12 cellular contexts compared by ENCODE assay signal in genomic region chr18:30376515-30376914, GRCh38.
A peak's percentile ranks its signal among the peaks of the same experiment; 100 is the strongest.
DNase-seq lines count a peak whose midpoint lies in the region; ATAC-seq and TF ChIP-seq lines count a peak whose summit lies in the region.
"Had no signal": no experiment of that assay in that cellular context is flagged by ENCODE, and none has a peak within 500 bp of the region (broad histone marks: within the 10 kb centered on the region; RNA-seq: fewer than 3 reads in every experiment).

No MANE protein-coding gene starts in this region.

- no peaks in the 10 kb centered on the region for H3K36me3 ChIP-seq in HAP-1 (replicated peaks)
- H3K36me3 ChIP-seq in NT2/D1 (ENCODE audit: insufficient read depth, insufficient read length, low read length) = no peaks in the 10 kb centered on the region
- no peaks in the 10 kb centered on the region for H3K36me3 ChIP-seq in MG63
- H3K36me3 ChIP-seq: BLaER1 treated with 17β-estradiol and CSF1 and Interleukin-3, amounts not matched to agents 10 nM and 100 nM had no signal

- H3K9ac ChIP-seq in NT2/D1 (ENCODE audit: insufficient read length, low read depth) = no peak overlapping the region
- H3K9ac ChIP-seq: BLaER1 treated with 17β-estradiol and CSF1 and Interleukin-3, amounts not matched to agents 10 nM and 100 nM had no signal

- DNase-seq in COR-L47 (lab: John Stamatoyannopoulos, UW) (peak; percentile 45), HAP-1 (ENCODE audit: low spot score in 2 of 2) (peak; percentile 29 to 61), NT2/D1 (ENCODE audit: low read depth, low spot score) (peak; percentile 27), epithelial cell of esophagus (ENCODE audit: low read depth) (peak; percentile 44), NCI-H524 treated with DMSO at 0.1 percent for 48 hours (lab: John Stamatoyannopoulos, UW) (no peak), left colon (no peak), MG63 (no peak)
- DNase-seq: left ventricle myocardium superior, NCI-H187 treated with DMSO at 0.1 percent for 48 hours had no signal

- H3K4me3 ChIP-seq in HAP-1 (no peak overlapping the region), NT2/D1 (ENCODE audit: insufficient read length, low read depth) (no peak overlapping the region), epithelial cell of esophagus (ENCODE audit: low read length) (no peak overlapping the region), MG63 (no peak overlapping the region)
- H3K4me3 ChIP-seq: BLaER1 treated with 17β-estradiol and CSF1 and Interleukin-3, amounts not matched to agents 10 nM and 100 nM had no signal

- H3K27me3 ChIP-seq in HAP-1 (ENCODE audit: low read depth) (no peaks in the 10 kb centered on the region), NT2/D1 (ENCODE audit: insufficient read depth, insufficient read length) (no peaks in the 10 kb centered on the region), MG63 (no peaks in the 10 kb centered on the region)
- H3K27me3 ChIP-seq: BLaER1 treated with 17β-estradiol and CSF1 and Interleukin-3, amounts not matched to agents 10 nM and 100 nM had no signal

- no peak for ATAC-seq in GM21360 (IDR thresholded peaks at IDR 0.05; ENCODE audit: unreplicated experiment)
- no peak for ATAC-seq in left colon
- ATAC-seq: activated T-helper 17 cell treated with anti-CD3 and anti-CD28 coated beads, Interleukin-2, amount 50 U/mL, for 72 hours; left ventricle myocardium superior had no signal

- H3K4me1 ChIP-seq in HAP-1 = no peaks in the 10 kb centered on the region; the same call in 1 of the 2 replicates
- no peaks in the 10 kb centered on the region for H3K4me1 ChIP-seq in NT2/D1 (ENCODE audit: insufficient read depth, insufficient read length)
- H3K4me1 ChIP-seq: BLaER1 treated with 17β-estradiol and CSF1 and Interleukin-3, amounts not matched to agents 10 nM and 100 nM had no signal

- intact Hi-C loops in left colon (cut with DNase I, micrococcal nuclease) = no loop called here

- H3K9me3 ChIP-seq in HAP-1 = no peaks in the 10 kb centered on the region
- no peaks in the 10 kb centered on the region for H3K9me3 ChIP-seq in NT2/D1 (ENCODE audit: insufficient read depth, low read length)
- H3K9me3 ChIP-seq in MG63 = no peaks in the 10 kb centered on the region; the same call in 1 of the 2 replicates

- in situ Hi-C loops in HAP-1 (cut with MboI; ENCODE audit: low sequenced_read_pairs) = no loop called here

- peak; percentile 46 for TF ChIP-seq CTCF in epithelial cell of esophagus (IDR thresholded peaks at IDR 0.05; ENCODE audit: insufficient read depth, low read depth, low read length, missing control alignments)

Comparison
In these comparisons a context has a peak if more than half of its experiments do, and no peak if none do; other contexts are left out.
1. DNase-seq: peak in COR-L47 (single experiment), HAP-1 (2 of 2), NT2/D1 (single experiment) and epithelial cell of esophagus (single experiment); none in NCI-H524 treated with DMSO at 0.1 percent for 48 hours (single experiment), left colon (0 of 2) and MG63 (single experiment).